In the genomic region with DNA sequence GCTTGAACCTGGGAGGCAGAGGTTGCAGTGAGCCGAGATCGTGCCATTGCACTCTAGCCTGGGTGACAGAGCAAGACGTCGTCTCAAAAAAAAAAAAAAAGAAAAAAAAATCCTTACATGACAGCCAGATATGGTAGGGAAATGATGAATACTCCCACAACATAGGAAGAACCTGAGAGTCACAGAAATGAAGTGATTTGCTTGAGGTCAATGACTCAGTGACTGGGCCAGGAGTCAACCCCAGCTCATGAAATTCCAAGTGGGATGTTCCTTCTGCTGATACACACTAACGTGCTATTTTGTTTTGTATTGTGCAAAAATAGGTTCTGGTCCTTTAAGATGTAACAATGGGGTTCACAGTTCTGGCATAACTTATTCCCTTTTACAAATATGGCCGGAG, we compare ENCODE assay signal across 10 cellular contexts. TPM values are rescaled to one million over a fixed set of nuclear protein-coding genes. Genes with fewer than 3 reads are reported as not detected.
A peak's percentile ranks its signal among the peaks of the same experiment; 100 is the strongest.
DNase-seq lines count a peak whose midpoint lies in the region; ATAC-seq, FAIRE-seq and TF ChIP-seq lines count a peak whose summit lies in the region.
"Had no signal": no experiment of that assay in that cellular context is flagged by ENCODE, and none has a peak within 500 bp of the region (broad histone marks: within the 10 kb centered on the region; RNA-seq: fewer than 3 reads in every experiment).

No MANE protein-coding gene starts in this region.

- H3K27me3 Mint-ChIP-seq in activated naive CD8-positive, alpha-beta T cell: no peaks in the 10 kb centered on the region
- H3K27me3 Mint-ChIP-seq in immature natural killer cell (ENCODE audit: low read depth in 3 of 3): peaks cover 15 to 25% (median 21%) of the 10 kb centered on the region in 3 donors

- TF ChIP-seq CTCF in A549 (IDR thresholded peaks at IDR 0.05) (no peak), HEK293 (tag by site-specific recombination; IDR thresholded peaks at IDR 0.05) (no peak)

- WGBS in A549 (ENCODE audit: missing lambda C conversion rate): 4% methylated on average over 6 of the region's 6 CpGs

- peak overlapping the region; percentile 70 for H3K4me2 ChIP-seq in A549

- no peaks in the 10 kb centered on the region for H3K9me3 Mint-ChIP-seq in activated naive CD8-positive, alpha-beta T cell (ENCODE audit: low read depth)
- no peaks in the 10 kb centered on the region for H3K9me3 Mint-ChIP-seq in immature natural killer cell

- TF ChIP-seq POLR2A in A549 (IDR thresholded peaks at IDR 0.05; ENCODE audit: low read length): no peak

- DNase-seq in A549 (ENCODE audit: low read depth in 1 of 2, low spot score in 1 of 2) (peak; percentile 64 to 87), immature natural killer cell (no peak), NAMALWA (ENCODE audit: low spot score) (no peak), NCI-H1105 treated with DMSO at 0.1 percent for 48 hours (lab: John Stamatoyannopoulos, UW) (no peak), NCI-H345 (lab: John Stamatoyannopoulos, UW) (no peak)
- DNase-seq: DMS79 treated with DMSO at 0.1 percent for 48 hours, gastrocnemius medialis had no signal

- peak; percentile 43 for FAIRE-seq in A549 (lab: Jason Lieb, UNC)

- H3K4me1 ChIP-seq in A549 (peaks cover 83% of the 10 kb centered on the region), HEK293 (ENCODE audit: control insufficient read depth, insufficient read depth, low read length) (no peaks in the 10 kb centered on the region)

- TF ChIP-seq RAD21 in A549 (conservative IDR thresholded peaks at IDR 0.05 in 1 of 2, IDR thresholded peaks at IDR 0.05 in 1 of 2): 0 out of 5 replicates have a peak, but pooled peaks of 1 of the 2 experiments have one; percentile 1

- H3K4me1 Mint-ChIP-seq in activated naive CD8-positive, alpha-beta T cell (ENCODE audit: low read depth): peaks cover 80% of the 10 kb centered on the region
- peaks cover 85 to 87% of the 10 kb centered on the region in 2 donors for H3K4me1 Mint-ChIP-seq in immature natural killer cell

- H3K36me3 ChIP-seq in HEK293 (ENCODE audit: control insufficient read depth in 2 of 2, insufficient read depth in 1 of 2, low read length in 2 of 2): no peaks in the 10 kb centered on the region
- H3K36me3 ChIP-seq: gastrocnemius medialis had no signal

- peak overlapping the region; percentile 90 for H3K27ac Mint-ChIP-seq in activated naive CD8-positive, alpha-beta T cell
- H3K27ac Mint-ChIP-seq in immature natural killer cell: peak overlapping the region; percentile 92 to 100 (median 98)

- H3K27ac ChIP-seq in A549 (peak overlapping the region; percentile 72 to 100), HEK293 (ENCODE audit: extremely low read depth, low read depth, low read length) (no peak overlapping the region)

- no peaks in the 10 kb centered on the region for H3K9me3 ChIP-seq in A549
- no peaks in the 10 kb centered on the region for H3K9me3 ChIP-seq in HEK293 (ENCODE audit: control insufficient read depth, insufficient read depth, low read depth, low read length)
- H3K9me3 ChIP-seq: gastrocnemius medialis had no signal

- CTCF ChIA-PET in A549 (lab: Yijun Ruan, JAX) (interaction anchor here (0.6 to 72.2 kb wide), 7 partner anchors 1 to 1194 kb away, joined by 3 to 2657 read pairs (median 10); a partner anchor contains a TSS), HEK293 (lab: Yijun Ruan, JAX) (interaction anchor here (0.5 to 15.2 kb wide), 8 partner anchors 10 to 1607 kb away, joined by 3 to 238 read pairs (median 3); a partner anchor contains a TSS)

- H3K4me3 ChIP-seq in A549 (0 out of 3 replicates have a peak overlapping the region, but pooled peaks have one; percentile 0), HEK293 (ENCODE audit: low read depth, low read length) (no peak overlapping the region)
- H3K4me3 ChIP-seq: gastrocnemius medialis had no signal

- ATAC-seq in A549 (peak; percentile 48 to 60), GM21381 (IDR thresholded peaks at IDR 0.05; ENCODE audit: unreplicated experiment) (no peak)

- H3K36me3 Mint-ChIP-seq in activated naive CD8-positive, alpha-beta T cell: peaks cover 9% of the 10 kb centered on the region
- peaks cover 7 to 16% (median 16%) of the 10 kb centered on the region in 3 donors for H3K36me3 Mint-ChIP-seq in immature natural killer cell

- POLR2A ChIA-PET in A549 (lab: Yijun Ruan, JAX) (interaction anchor here (1.0 to 1.8 kb wide), 3 partner anchors 9 to 19 kb away, joined by 3 to 12 read pairs (median 4); a partner anchor contains a TSS), HEK293 (lab: Yijun Ruan, JAX) (interaction anchor here (0.6 to 1.7 kb wide), 3 partner anchors 18 to 479 kb away, joined by 3 to 5 read pairs (median 4); no protein-coding TSS in a partner anchor)

- peak overlapping the region; percentile 85 for H3K4me3 Mint-ChIP-seq in activated naive CD8-positive, alpha-beta T cell
- peak overlapping the region; percentile 58 to 87 (median 61) for H3K4me3 Mint-ChIP-seq in immature natural killer cell

- TF ChIP-seq EP300 in A549 (IDR thresholded peaks at IDR 0.05): no peak

TF ChIP-seq in A549, 52 proteins besides CTCF, POLR2A, EP300 and RAD21 (continues in another document):
- TF ChIP-seq JUNB (IDR thresholded peaks at IDR 0.05): peak; percentile 28; the same call in 1 of the 2 replicates
- peak; percentile 36 for TF ChIP-seq MAFK (IDR thresholded peaks at IDR 0.05; ENCODE audit: partially characterized antibody)
- TF ChIP-seq RARB (CRISPR knock-in tag; IDR thresholded peaks at IDR 0.05): no peak
- TF ChIP-seq JUN (IDR thresholded peaks at IDR 0.05): no peak
- TF ChIP-seq, protein P1, sequence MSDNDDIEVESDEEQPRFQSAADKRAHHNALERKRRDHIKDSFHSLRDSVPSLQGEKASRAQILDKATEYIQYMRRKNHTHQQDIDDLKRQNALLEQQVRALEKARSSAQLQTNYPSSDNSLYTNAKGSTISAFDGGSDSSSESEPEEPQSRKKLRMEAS (IDR thresholded peaks at IDR 0.05): peak; percentile 44; the same call in 1 of the 2 replicates
- TF ChIP-seq, protein P2, sequence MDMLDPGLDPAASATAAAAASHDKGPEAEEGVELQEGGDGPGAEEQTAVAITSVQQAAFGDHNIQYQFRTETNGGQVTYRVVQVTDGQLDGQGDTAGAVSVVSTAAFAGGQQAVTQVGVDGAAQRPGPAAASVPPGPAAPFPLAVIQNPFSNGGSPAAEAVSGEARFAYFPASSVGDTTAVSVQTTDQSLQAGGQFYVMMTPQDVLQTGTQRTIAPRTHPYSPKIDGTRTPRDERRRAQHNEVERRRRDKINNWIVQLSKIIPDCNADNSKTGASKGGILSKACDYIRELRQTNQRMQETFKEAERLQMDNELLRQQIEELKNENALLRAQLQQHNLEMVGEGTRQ (IDR thresholded peaks at IDR 0.05): no peak
- no peak; the same call in 1 of the 2 replicates for TF ChIP-seq GATA3 (IDR thresholded peaks at IDR 0.05; ENCODE audit: borderline replicate concordance)
- peak in 1 of 2 experiments; percentile 39; a peak in 1 of 4 replicates for TF ChIP-seq CEBPB (IDR thresholded peaks at IDR 0.05)

TF ChIP-seq in HEK293, 187 proteins besides CTCF, POLR2A, EP300 and RAD21 (continues in another document):
- TF ChIP-seq, protein P3, sequence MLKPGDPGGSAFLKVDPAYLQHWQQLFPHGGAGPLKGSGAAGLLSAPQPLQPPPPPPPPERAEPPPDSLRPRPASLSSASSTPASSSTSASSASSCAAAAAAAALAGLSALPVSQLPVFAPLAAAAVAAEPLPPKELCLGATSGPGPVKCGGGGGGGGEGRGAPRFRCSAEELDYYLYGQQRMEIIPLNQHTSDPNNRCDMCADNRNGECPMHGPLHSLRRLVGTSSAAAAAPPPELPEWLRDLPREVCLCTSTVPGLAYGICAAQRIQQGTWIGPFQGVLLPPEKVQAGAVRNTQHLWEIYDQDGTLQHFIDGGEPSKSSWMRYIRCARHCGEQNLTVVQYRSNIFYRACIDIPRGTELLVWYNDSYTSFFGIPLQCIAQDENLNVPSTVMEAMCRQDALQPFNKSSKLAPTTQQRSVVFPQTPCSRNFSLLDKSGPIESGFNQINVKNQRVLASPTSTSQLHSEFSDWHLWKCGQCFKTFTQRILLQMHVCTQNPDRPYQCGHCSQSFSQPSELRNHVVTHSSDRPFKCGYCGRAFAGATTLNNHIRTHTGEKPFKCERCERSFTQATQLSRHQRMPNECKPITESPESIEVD (tag by site-specific recombination; IDR thresholded peaks at IDR 0.05): no peak
- TF ChIP-seq OSR2 (tag by site-specific recombination; IDR thresholded peaks at IDR 0.05) (no peak), ZIC2 (tag by site-specific recombination; IDR thresholded peaks at IDR 0.05) (no peak), ZNF600 (tag by site-specific recombination; IDR thresholded peaks at IDR 0.05) (no peak), GFI1B (tag by site-specific recombination; IDR thresholded peaks at IDR 0.05) (no peak), ZNF571 (tag by site-specific recombination; IDR thresholded peaks at IDR 0.05) (no peak), ZNF174 (tag by site-specific recombination; IDR thresholded peaks at IDR 0.05) (no peak)
- TF ChIP-seq, protein P4, sequence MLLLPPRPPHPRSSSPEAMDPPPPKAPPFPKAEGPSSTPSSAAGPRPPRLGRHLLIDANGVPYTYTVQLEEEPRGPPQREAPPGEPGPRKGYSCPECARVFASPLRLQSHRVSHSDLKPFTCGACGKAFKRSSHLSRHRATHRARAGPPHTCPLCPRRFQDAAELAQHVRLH (tag by site-specific recombination; IDR thresholded peaks at IDR 0.05): no peak

RNA-seq across cellular contexts. Expression of a gene that starts 9.0 kb away (rescaled TPM):
- polyA plus RNA-seq in A549 (2011; rRNA removed) (47.1 and 48.0 TPM in 2 replicates), A549 (2017; fragmentation: RNase III; extraction: RNeasy Plus Mini Kit Qiagen cat#74134 plus additional on column Dnase treatment) (48.6 to 52.3 TPM (median 51.8 TPM) in 3 replicates), immature natural killer cell (100 to 1,000 TPM in 2 of 3 donors, 10 to 100 TPM in 1; 97.6 to 183 (median 128) TPM)
- polyA plus RNA-seq in A549 (2012; cell fraction: cytosol; rRNA removed): 84.7 and 94.6 TPM in 2 replicates
- polyA plus RNA-seq in A549 (2012; cell fraction: nucleus; rRNA removed): 108 and 113 TPM in 2 replicates
- 88.9 and 139 TPM in 2 replicates for polyA minus RNA-seq in A549 (2011; rRNA and poly(A)+ RNA removed)

RNA-seq across cellular contexts. Expression of a gene that starts 19.3 kb away (rescaled TPM):
- 1.1 and 2.1 TPM in 2 replicates for polyA plus RNA-seq in A549 (2011; rRNA removed)
- polyA plus RNA-seq in A549 (2012; cell fraction: cytosol; rRNA removed): 2.2 and 3.1 TPM in 2 replicates
- polyA plus RNA-seq in A549 (2012; cell fraction: nucleus; rRNA removed): 6.5 and 9.1 TPM in 2 replicates
- 7.4 to 8.6 TPM (median 8.0 TPM) in 3 replicates for polyA plus RNA-seq in A549 (2017; fragmentation: RNase III; extraction: RNeasy Plus Mini Kit Qiagen cat#74134 plus additional on column Dnase treatment)
- polyA minus RNA-seq in A549 (2011; rRNA and poly(A)+ RNA removed): 2.6 and 4.2 TPM in 2 replicates
- 1 to 10 TPM in 1 of 3 donors, under 1 TPM in 1, not detected in 1; 0.56 to 2.3 TPM for polyA plus RNA-seq in immature natural killer cell

Comparison
In these comparisons a context has a peak if more than half of its experiments do, and no peak if none do; other contexts are left out.
1. DNase-seq: peak in A549 (2 of 2); none in immature natural killer cell (0 of 3), NAMALWA (single experiment), NCI-H1105 treated with DMSO at 0.1 percent for 48 hours (single experiment) and NCI-H345 (single experiment).